21 cellular contexts compared by ENCODE assay signal in the genomic region with DNA sequence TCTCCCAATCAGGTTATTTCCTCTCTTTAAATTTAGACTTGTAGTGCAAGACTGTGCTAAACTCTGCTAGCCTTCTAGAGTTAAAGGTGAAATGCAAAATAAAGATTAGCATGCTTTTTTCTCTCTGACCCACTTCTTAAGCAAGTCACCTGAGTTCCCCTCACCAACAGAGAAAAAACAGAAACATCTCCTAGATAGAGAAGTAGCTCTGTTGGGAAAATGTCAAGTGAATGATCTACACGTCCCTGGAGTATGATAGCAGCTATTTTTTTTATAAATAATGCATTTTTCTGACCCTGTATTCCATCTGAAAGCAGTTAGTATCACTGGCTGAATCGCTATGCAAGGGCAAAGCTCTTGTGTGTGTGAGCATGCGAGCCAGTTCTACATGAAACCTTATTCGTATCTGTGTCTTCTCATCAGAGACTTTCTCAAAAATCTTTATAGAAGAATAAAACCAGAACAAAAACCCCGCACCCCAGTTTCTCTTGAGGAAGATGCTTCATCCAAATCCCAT. TPM values are rescaled to one million over a fixed set of nuclear protein-coding genes. Genes with fewer than 3 reads are reported as not detected.
A peak's percentile ranks its signal among the peaks of the same experiment; 100 is the strongest.
DNase-seq lines count a peak whose midpoint lies in the region; ATAC-seq, FAIRE-seq and TF ChIP-seq lines count a peak whose summit lies in the region.
"Had no signal": no experiment of that assay in that cellular context is flagged by ENCODE, and none has a peak within 500 bp of the region (broad histone marks: within the 10 kb centered on the region; RNA-seq: fewer than 3 reads in every experiment).

No MANE protein-coding gene starts in this region.

- 32 to 37% methylated on average over 5 of the region's 5 CpGs for WGBS in gastroesophageal sphincter (ENCODE audit: low coverage in 1 of 2), 2 donors

- 0 out of 2 replicates have a peak overlapping the region, but pooled peaks have one; percentile 6 for H3K4me2 ChIP-seq in PC-9

- H4K20me1 ChIP-seq in PC-9 (ENCODE audit: insufficient read depth) = no peaks in the 10 kb centered on the region

- ATAC-seq in gastroesophageal sphincter (no peak), gastrocnemius medialis (no peak)
- ATAC-seq: CD8-positive, alpha-beta T cell had no signal

- H3K36me3 ChIP-seq in PC-9 (ENCODE audit: low read depth) (peaks cover 11% of the 10 kb centered on the region; the same call in 1 of the 2 replicates), gastroesophageal sphincter (no peaks in the 10 kb centered on the region), gastrocnemius medialis (no peaks in the 10 kb centered on the region), HAP-1 (replicated peaks) (0 out of 2 replicates have a peak, but pooled peaks cover 6% of the 10 kb centered on the region)
- H3K36me3 ChIP-seq: adrenal gland had no signal

- H3K9me2 ChIP-seq in PC-9 (ENCODE audit: insufficient read depth) = no peaks in the 10 kb centered on the region

- H3K27me3 ChIP-seq in PC-9 (ENCODE audit: insufficient read depth, low read depth) (no peaks in the 10 kb centered on the region), gastroesophageal sphincter (no peaks in the 10 kb centered on the region), gastrocnemius medialis (no peaks in the 10 kb centered on the region), HAP-1 (ENCODE audit: low read depth) (no peaks in the 10 kb centered on the region)
- H3K27me3 ChIP-seq: adrenal gland had no signal

- 0 out of 2 replicates have a peak, but pooled peaks cover 3% of the 10 kb centered on the region for H3F3A ChIP-seq in PC-9 (ENCODE audit: insufficient read depth, low read depth)

- POLR2A ChIA-PET in PC-9 (lab: Charles Lee; ENCODE audit: unreplicated experiment) = interaction anchor here (0.8 kb wide), 1 partner anchor 324 kb away, joined by 12 read pairs; no protein-coding TSS in a partner anchor

- CTCF ChIA-PET in PC-9 (lab: Charles Lee) = no interaction called here

- H3K27ac ChIP-seq in PC-9 = no peak overlapping the region
- H3K27ac ChIP-seq in gastroesophageal sphincter = peak overlapping the region; percentile 47 to 63 (median 56)
- peak overlapping the region; percentile 37 to 62 (median 42) for H3K27ac ChIP-seq in gastrocnemius medialis

- TF ChIP-seq CTCF in PC-9 (conservative IDR thresholded peaks at IDR 0.05) (no peak), gastroesophageal sphincter (IDR thresholded peaks at IDR 0.05) (no peak), gastrocnemius medialis (IDR thresholded peaks at IDR 0.05 in 4 of 5, conservative IDR thresholded peaks at IDR 0.05 in 1 of 5) (no peak)

- TF ChIP-seq EP300 in gastroesophageal sphincter (IDR thresholded peaks at IDR 0.05) = no peak

- no peak for TF ChIP-seq POLR2A in H54 (IDR thresholded peaks at IDR 0.05; ENCODE audit: low read depth, low read length)
- no peak for TF ChIP-seq POLR2A in gastroesophageal sphincter (IDR thresholded peaks at IDR 0.05)
- TF ChIP-seq POLR2A in gastrocnemius medialis (IDR thresholded peaks at IDR 0.05) = no peak

- H3K4me3 ChIP-seq in PC-9 = no peak overlapping the region
- no peak overlapping the region for H3K4me3 ChIP-seq in gastroesophageal sphincter
- H3K4me3 ChIP-seq in gastrocnemius medialis = no peak overlapping the region
- no peak overlapping the region for H3K4me3 ChIP-seq in HAP-1
- H3K4me3 ChIP-seq: adrenal gland had no signal

- no peak overlapping the region for H2AFZ ChIP-seq in PC-9

- no peaks in the 10 kb centered on the region for H3K9me3 ChIP-seq in PC-9 (ENCODE audit: insufficient read depth, low read depth)
- no peaks in the 10 kb centered on the region for H3K9me3 ChIP-seq in gastroesophageal sphincter
- no peaks in the 10 kb centered on the region for H3K9me3 ChIP-seq in gastrocnemius medialis
- no peaks in the 10 kb centered on the region for H3K9me3 ChIP-seq in HAP-1
- H3K9me3 ChIP-seq: adrenal gland had no signal

- intact Hi-C loops in PC-9 (cut with micrococcal nuclease; ENCODE audit: unreplicated experiment) = no loop called here
- intact Hi-C loops in gastrocnemius medialis (cut with DNase I; ENCODE audit: low total_unique reads) = no loop called here

- H3K4me1 ChIP-seq in PC-9 (replicated peaks; ENCODE audit: insufficient read depth) (peaks cover 8% of the 10 kb centered on the region), gastroesophageal sphincter (peaks cover 4 to 85% (median 5%) of the 10 kb centered on the region in 3 donors), gastrocnemius medialis (peaks cover 48 to 59% of the 10 kb centered on the region in 2 donors), HAP-1 (peaks cover 27% of the 10 kb centered on the region)

- DNase-seq in H54 (ENCODE audit: insufficient read length, low spot score) (no peak), PC-9 (no peak), gastrocnemius medialis (no peak), HAP-1 (ENCODE audit: low spot score in 2 of 2) (no peak), COR-L47 (lab: John Stamatoyannopoulos, UW) (no peak), AML-193 (lab: John Stamatoyannopoulos, UW) (no peak)
- DNase-seq: activated CD4-positive, alpha-beta T cell treated with anti-CD3 and anti-CD28 coated beads for 1 hour; activated CD8-positive, alpha-beta memory T cell treated with anti-CD3 and anti-CD28 coated beads for 24 hours; activated T-cell treated with anti-CD3 and anti-CD28 coated beads, Interleukin-2, amount 50 U/mL, for 24 hours; CD8-positive, alpha-beta T cell; GDM1; KBM-7; NCI-H187; retina; SHP77 treated with DMSO at 0.1 percent for 48 hours; stimulated activated CD8-positive, alpha-beta memory T cell treated with anti-CD3 and anti-CD28 coated beads, Interleukin-4, amount 100 ng/mL, for 48 hours had no signal

- peak; percentile 79 for FAIRE-seq in H54 (lab: Jason Lieb, UNC)
- FAIRE-seq: bronchial epithelial cell, keratinocyte, urothelium cell line had no signal

- in situ Hi-C loops in gastrocnemius medialis (cut with MboI; ENCODE audit: low sequenced_read_pairs in 4 of 4) = no loop called here
- in situ Hi-C loops in HAP-1 (cut with MboI; ENCODE audit: low sequenced_read_pairs) = no loop called here

- BruUV-seq in PC-9 (replicated peaks; lab: Mats Ljungman, UMichigan) = no TSS peak

- H3K79me2 ChIP-seq in PC-9 (ENCODE audit: low read depth) = 0 out of 2 replicates have a peak, but pooled peaks cover 12% of the 10 kb centered on the region

RNA-seq across cellular contexts. Expression of a gene that starts 8.2 kb away (rescaled TPM):
- total RNA-seq in PC-9 (2021) (22.9 and 30.7 TPM in 2 replicates), gastroesophageal sphincter (10 to 100 TPM; 13.2 to 37.9 (median 25.3) TPM), gastrocnemius medialis (10 to 100 TPM in 1 of 4 donors, 1 to 10 TPM in 3; 7.9 to 16.2 (median 8.6) TPM)

RNA-seq across cellular contexts. Expression of a gene that starts 8.6 kb away (rescaled TPM):
- total RNA-seq in PC-9 (2021) = 93.7 and 102 TPM in 2 replicates
- 10 to 100 TPM; 43.6 to 82.4 (median 64.8) TPM for total RNA-seq in gastroesophageal sphincter
- 100 to 1,000 TPM in 3 of 4 donors, 10 to 100 TPM in 1; 86.6 to 145 (median 123) TPM for total RNA-seq in gastrocnemius medialis
